28 cellular contexts compared by ENCODE assay signal in the genomic region with DNA sequence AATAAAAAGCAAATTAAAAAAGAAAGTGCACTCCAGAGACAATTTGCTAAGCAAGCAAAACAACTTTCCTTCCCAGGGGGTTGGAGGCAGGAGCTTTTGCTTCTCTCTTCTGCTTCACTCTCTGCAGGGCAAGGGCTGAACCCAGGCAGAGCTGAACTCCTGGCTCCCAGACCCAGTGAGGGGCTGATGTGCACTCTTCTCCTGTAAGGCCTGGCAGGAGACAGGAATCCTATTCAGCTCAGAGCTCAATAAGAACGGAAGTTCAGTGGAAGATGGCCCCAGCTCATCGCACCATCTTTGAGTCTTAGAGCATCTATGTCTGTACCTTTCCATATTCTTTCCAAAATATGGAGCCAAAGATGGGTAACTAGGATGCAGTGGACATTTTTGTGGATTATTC. TPM values are rescaled to one million over a fixed set of nuclear protein-coding genes. Genes with fewer than 3 reads are reported as not detected.
"Had no signal": no experiment of that assay in that cellular context is flagged by ENCODE, and none has a peak within 500 bp of the region (broad histone marks: within the 10 kb centered on the region; RNA-seq: fewer than 3 reads in every experiment).

No MANE protein-coding gene starts in this region.

- ATAC-seq: activated naive CD8-positive, alpha-beta T cell treated with anti-CD3 and anti-CD28 coated beads, Interleukin-2, amount 50 U/mL, for 24 hours; foreskin keratinocyte; psoas muscle; stimulated activated memory B cell treated with anti-CD40 and anti-IgM and Interleukin-4, amounts not matched to agents 10 μg/mL and 1 μg/mL and 100 μg/mL, for 72 hours; stimulated activated naive CD8-positive, alpha-beta T cell treated with anti-CD3 and anti-CD28 coated beads, Interleukin-15, amount 100 ng/mL, for 72 hours had no signal

- H3K4me3 Mint-ChIP-seq: activated CD4-positive, alpha-beta memory T cell treated with anti-CD3 and anti-CD28 coated beads for 36 hours; activated CD4-positive, alpha-beta T cell treated with anti-CD3 and anti-CD28 coated beads, Interleukin-2, amount 10 ng/mL, durations not matched to agents 24 days and 14 days; activated naive CD4-positive, alpha-beta T cell treated with anti-CD3 and anti-CD28 coated beads, Interleukin-2, amount 50 U/mL, for 24 hours; activated naive CD8-positive, alpha-beta T cell treated with anti-CD3 and anti-CD28 coated beads, Interleukin-2, amount 50 U/mL, for 24 hours; central memory CD8-positive, alpha-beta T cell; nephron progenitor cell; stimulated activated memory B cell treated with anti-CD40 and anti-IgM and Interleukin-4, amounts not matched to agents 10 μg/mL and 1 μg/mL and 100 μg/mL, for 72 hours; stimulated activated naive CD8-positive, alpha-beta T cell treated with anti-CD3 and anti-CD28 coated beads, Interleukin-15, amount 100 ng/mL, for 72 hours had no signal

- H3K4me1 ChIP-seq: foreskin keratinocyte, psoas muscle had no signal

- H3K9me3 Mint-ChIP-seq: activated CD4-positive, alpha-beta memory T cell treated with anti-CD3 and anti-CD28 coated beads for 36 hours; activated CD4-positive, alpha-beta T cell treated with anti-CD3 and anti-CD28 coated beads, Interleukin-2, amount 10 ng/mL, durations not matched to agents 24 days and 14 days; activated naive CD4-positive, alpha-beta T cell treated with anti-CD3 and anti-CD28 coated beads, Interleukin-2, amount 50 U/mL, for 24 hours; activated naive CD8-positive, alpha-beta T cell treated with anti-CD3 and anti-CD28 coated beads, Interleukin-2, amount 50 U/mL, for 24 hours; activated T-helper 2 cell treated with anti-CD3 and anti-CD28 coated beads, Interferon-gamma antibody, Interleukin-2, Interleukin-4, amounts not matched to agents 10 μg/mL and 5 μg/mL and 100 μg/mL, durations not matched to agents 14 hours and 24 hours and 36 hours; central memory CD8-positive, alpha-beta T cell; nephron progenitor cell; stimulated activated memory B cell treated with anti-CD40 and anti-IgM and Interleukin-4, amounts not matched to agents 10 μg/mL and 1 μg/mL and 100 μg/mL, for 72 hours; stimulated activated naive CD8-positive, alpha-beta T cell treated with anti-CD3 and anti-CD28 coated beads, Interleukin-15, amount 100 ng/mL, for 72 hours had no signal

- H3K36me3 ChIP-seq: esophagus muscularis mucosa, heart right ventricle, pancreas, upper lobe of left lung had no signal

- H3K4me3 ChIP-seq: esophagus muscularis mucosa, heart right ventricle, lung, pancreas, psoas muscle, smooth muscle cell, upper lobe of left lung had no signal

- H3K27me3 Mint-ChIP-seq: activated naive CD4-positive, alpha-beta T cell treated with anti-CD3 and anti-CD28 coated beads, Interleukin-2, amount 50 U/mL, for 24 hours; activated naive CD8-positive, alpha-beta T cell treated with anti-CD3 and anti-CD28 coated beads, Interleukin-2, amount 50 U/mL, for 24 hours had no signal

- H3K9me3 ChIP-seq: esophagus muscularis mucosa, heart right ventricle, pancreas, psoas muscle, upper lobe of left lung had no signal

- H3K27ac ChIP-seq: foreskin keratinocyte, pancreas, psoas muscle had no signal

- H3K36me3 Mint-ChIP-seq: activated CD4-positive, alpha-beta memory T cell treated with anti-CD3 and anti-CD28 coated beads for 36 hours; activated naive CD4-positive, alpha-beta T cell treated with anti-CD3 and anti-CD28 coated beads, Interleukin-2, amount 50 U/mL, for 24 hours; stimulated activated memory B cell treated with anti-CD40 and anti-IgM and Interleukin-4, amounts not matched to agents 10 μg/mL and 1 μg/mL and 100 μg/mL, for 72 hours had no signal

- H3K27ac Mint-ChIP-seq: activated CD4-positive, alpha-beta memory T cell treated with anti-CD3 and anti-CD28 coated beads for 36 hours; activated CD4-positive, alpha-beta T cell treated with anti-CD3 and anti-CD28 coated beads, Interleukin-2, amount 10 ng/mL, durations not matched to agents 24 days and 14 days; activated naive CD4-positive, alpha-beta T cell treated with anti-CD3 and anti-CD28 coated beads, Interleukin-2, amount 50 U/mL, for 24 hours; activated naive CD8-positive, alpha-beta T cell treated with anti-CD3 and anti-CD28 coated beads, Interleukin-2, amount 50 U/mL, for 24 hours; activated T-helper 2 cell treated with anti-CD3 and anti-CD28 coated beads, Interferon-gamma antibody, Interleukin-2, Interleukin-4, amounts not matched to agents 10 μg/mL and 5 μg/mL and 100 μg/mL, durations not matched to agents 14 hours and 24 hours and 36 hours; nephron progenitor cell; stimulated activated memory B cell treated with anti-CD40 and anti-IgM and Interleukin-4, amounts not matched to agents 10 μg/mL and 1 μg/mL and 100 μg/mL, for 72 hours had no signal

- H3K27me3 ChIP-seq: esophagus muscularis mucosa, pancreas, upper lobe of left lung had no signal

- H3K4me2 ChIP-seq: smooth muscle cell had no signal

- DNase-seq: activated CD4-positive, alpha-beta memory T cell treated with anti-CD3 and anti-CD28 coated beads for 36 hours; activated CD4-positive, alpha-beta T cell treated with anti-CD3 and anti-CD28 coated beads, Interleukin-2, amount 10 ng/mL, durations not matched to agents 24 days and 14 days; activated naive CD8-positive, alpha-beta T cell treated with anti-CD3 and anti-CD28 coated beads, Interleukin-2, amount 50 U/mL, for 24 hours; dermis blood vessel endothelial cell; effector CD4-positive, alpha-beta T cell; foreskin keratinocyte; kidney glomerular epithelial cell; mesendoderm; nephron progenitor cell; stimulated activated CD4-positive, alpha-beta T cell treated with anti-CD3 and anti-CD28 coated beads, Interleukin-1b, Interleukin-23, amount 100 ng/mL, for 48 hours; stimulated activated CD4-positive, alpha-beta T cell treated with anti-CD3 and anti-CD28 coated beads, Interleukin-4, amount 100 ng/mL, for 4 hours; stimulated activated CD8-positive, alpha-beta memory T cell treated with anti-CD3 and anti-CD28 coated beads, Interleukin-4, amount 100 ng/mL, for 48 hours; stimulated activated naive CD8-positive, alpha-beta T cell treated with anti-CD3 and anti-CD28 coated beads, Interleukin-15, amount 100 ng/mL, for 72 hours; T-helper 2 cell had no signal

RNA-seq across cellular contexts. Expression of a gene that starts 29.1 kb away (rescaled TPM):
- total RNA-seq: activated CD4-positive, alpha-beta memory T cell treated with anti-CD3 and anti-CD28 coated beads for 36 hours; activated CD4-positive, alpha-beta T cell treated with anti-CD3 and anti-CD28 coated beads, Interleukin-2, amount 10 ng/mL, durations not matched to agents 24 days and 14 days; activated T-helper 2 cell treated with anti-CD3 and anti-CD28 coated beads, Interferon-gamma antibody, Interleukin-2, Interleukin-4, amounts not matched to agents 10 μg/mL and 5 μg/mL and 100 μg/mL, durations not matched to agents 14 hours and 24 hours and 36 hours; bronchial epithelial cell; dermis blood vessel endothelial cell; esophagus muscularis mucosa; foreskin keratinocyte; heart right ventricle; left lobe of liver; mucosa of gallbladder; psoas muscle; smooth muscle cell; upper lobe of left lung had no signal
